In genomic region chr6:90048191-90048969, GRCh38 we compare ENCODE assay signal across 1 cellular context.
TF ChIP-seq lines count a peak whose summit lies in the region.

No MANE protein-coding gene starts in this region.

TF ChIP-seq in SK-N-SH, 30 proteins besides CTCF, POLR2A, EP300 and RAD21 (continued from another document):
- TF ChIP-seq MAX (IDR thresholded peaks at IDR 0.05; ENCODE audit: low read depth) (no peak), TAF1 (IDR thresholded peaks at IDR 0.05; ENCODE audit: borderline replicate concordance, low read depth, low read length) (no peak), CHD2 (IDR thresholded peaks at IDR 0.05; ENCODE audit: low read length, partially characterized antibody) (no peak), GATA2 (CRISPR knock-in tag; IDR thresholded peaks at IDR 0.05) (no peak)
TF ChIP-seq in SK-N-SH: peak in this region for 0.
